ENCODE assay signal across 1 cellular context in genomic region chrX:3712870-3713224, GRCh38.
A peak's percentile ranks its signal among the peaks of the same experiment; 100 is the strongest.
TF ChIP-seq lines count a peak whose summit lies in the region.

No MANE protein-coding gene starts in this region.

TF ChIP-seq in GM12878, 131 proteins besides CTCF, POLR2A, EP300 and RAD21:
- TF ChIP-seq NKRF (conservative IDR thresholded peaks at IDR 0.05) (0 out of 2 replicates have a peak, but pooled peaks have one; percentile 41), CBX3 (IDR thresholded peaks at IDR 0.05; ENCODE audit: borderline replicate concordance, low read depth) (no peak), NRF1 (conservative IDR thresholded peaks at IDR 0.05; ENCODE audit: low read depth, low read length) (no peak), REST (IDR thresholded peaks at IDR 0.05; ENCODE audit: low read depth, low read length) (no peak), IKZF1 (conservative IDR thresholded peaks at IDR 0.05) (peak; percentile 91), RB1 (IDR thresholded peaks at IDR 0.05; ENCODE audit: borderline replicate concordance) (0 out of 2 replicates have a peak, but pooled peaks have one; percentile 29), ELK1 (IDR thresholded peaks at IDR 0.05; ENCODE audit: low read depth, low read length) (no peak), BACH1 (IDR thresholded peaks at IDR 0.05; ENCODE audit: borderline replicate concordance) (peak; percentile 14; the same call in 1 of the 2 replicates), CREB1 (IDR thresholded peaks at IDR 0.05; ENCODE audit: low read depth) (0 out of 2 replicates have a peak, but pooled peaks have one; percentile 15), E2F4 (IDR thresholded peaks at IDR 0.05; ENCODE audit: low read depth, low read length) (no peak), NR2F1 (conservative IDR thresholded peaks at IDR 0.05) (0 out of 2 replicates have a peak, but pooled peaks have one; percentile 9)
